1 cellular context compared by ENCODE assay signal in the genomic region with DNA sequence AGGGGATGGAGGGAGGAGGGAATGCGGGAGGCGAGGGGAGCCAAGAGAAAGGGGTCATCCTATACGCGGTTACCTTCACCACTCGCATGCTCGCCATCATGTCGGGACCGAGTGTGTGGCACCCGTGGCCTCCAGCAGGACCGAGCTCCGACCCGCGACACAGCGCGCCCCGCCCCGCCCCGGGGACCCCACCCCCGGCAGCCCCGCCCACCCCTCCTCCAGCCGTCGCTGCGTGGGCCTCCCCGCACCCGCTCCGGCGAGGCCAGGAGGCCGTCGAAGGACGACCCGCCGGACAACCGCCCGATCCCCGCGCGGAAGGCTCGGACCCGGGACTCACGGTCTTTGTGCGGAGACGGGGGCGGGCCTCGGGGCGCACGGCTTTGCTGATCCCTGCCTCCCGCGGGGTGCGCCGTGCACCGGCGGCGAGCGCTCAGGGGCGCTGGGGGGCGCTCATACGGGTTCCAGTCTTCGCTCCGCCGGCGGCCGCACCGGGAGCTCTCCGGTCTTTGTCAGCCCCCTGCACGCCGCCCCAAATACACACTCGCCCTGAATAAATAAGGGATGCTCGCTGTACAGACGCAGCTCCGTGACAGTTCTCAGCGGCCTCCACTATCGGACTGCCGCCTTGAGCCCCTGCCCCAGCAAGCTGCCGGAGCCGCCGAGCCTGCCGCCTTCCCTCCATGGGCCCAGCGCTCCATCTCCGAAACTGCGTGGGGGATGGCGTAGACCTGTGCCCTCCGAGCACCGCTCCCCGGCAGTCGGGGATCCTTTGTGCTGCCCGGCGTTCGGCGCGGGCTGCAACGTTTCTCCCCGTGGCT.
TF ChIP-seq lines count a peak whose summit lies in the region.

A gene (minus strand): TSS at position 161 of the 818 bp plus-strand sequence. CDS start 61 bp downstream, at position 100.

TF ChIP-seq in HepG2, 621 proteins besides CTCF, POLR2A, EP300 and RAD21 (continued from another document and continues in another):
- TF ChIP-seq ZNF282 (IDR thresholded peaks at IDR 0.05; ENCODE audit: partially characterized antibody) (no peak), PRMT3 (CRISPR knock-in tag; IDR thresholded peaks at IDR 0.05; ENCODE audit: borderline replicate concordance, low read depth) (no peak), ZNF354B (CRISPR knock-in tag; IDR thresholded peaks at IDR 0.05) (no peak), ZNF292 (CRISPR knock-in tag; IDR thresholded peaks at IDR 0.05; ENCODE audit: borderline replicate concordance, low read depth) (peak; percentile 61; the same call in 1 of the 2 replicates), ZFX (CRISPR knock-in tag; IDR thresholded peaks at IDR 0.05; ENCODE audit: low read depth) (peak; percentile 41; the same call in 1 of the 2 replicates), ZNF101 (CRISPR knock-in tag; IDR thresholded peaks at IDR 0.05; ENCODE audit: borderline replicate concordance, low read depth) (no peak), ZNF225 (CRISPR knock-in tag; IDR thresholded peaks at IDR 0.05) (peak; percentile 54; the same call in 1 of the 2 replicates), ZNF615 (CRISPR knock-in tag; IDR thresholded peaks at IDR 0.05; ENCODE audit: borderline replicate concordance) (0 out of 2 replicates have a peak, but pooled peaks have one; percentile 41), ZSCAN29 (CRISPR knock-in tag; conservative IDR thresholded peaks at IDR 0.05) (peak; percentile 95), ZNF572 (CRISPR knock-in tag; IDR thresholded peaks at IDR 0.05) (peak; percentile 89; the same call in 1 of the 2 replicates), ZNF441 (CRISPR knock-in tag; IDR thresholded peaks at IDR 0.05; ENCODE audit: borderline replicate concordance) (0 out of 2 replicates have a peak, but pooled peaks have one; percentile 40), ZNF24 (IDR thresholded peaks at IDR 0.05) (no peak), ZNF792 (CRISPR knock-in tag; IDR thresholded peaks at IDR 0.05) (no peak), TRIM24 (CRISPR knock-in tag; IDR thresholded peaks at IDR 0.05) (no peak), KAT7 (CRISPR knock-in tag; IDR thresholded peaks at IDR 0.05; ENCODE audit: borderline replicate concordance) (no peak), TBP (CRISPR knock-in tag; IDR thresholded peaks at IDR 0.05) (no peak), HOXA7 (CRISPR knock-in tag; IDR thresholded peaks at IDR 0.05) (no peak), ZBTB7A (CRISPR knock-in tag; IDR thresholded peaks at IDR 0.05) (peak; percentile 40; the same call in 1 of the 2 replicates), SOX6 (IDR thresholded peaks at IDR 0.05) (no peak), SOX6 (CRISPR knock-in tag; IDR thresholded peaks at IDR 0.05) (peak; percentile 52), NCOA2 (CRISPR knock-in tag; IDR thresholded peaks at IDR 0.05) (peak; percentile 34; the same call in 1 of the 2 replicates), RXRA (CRISPR knock-in tag; IDR thresholded peaks at IDR 0.05) (peak; percentile 32; the same call in 1 of the 2 replicates), ZNF350 (CRISPR knock-in tag; IDR thresholded peaks at IDR 0.05; ENCODE audit: borderline replicate concordance, low read depth) (peak; percentile 79; the same call in 1 of the 2 replicates), REL (CRISPR knock-in tag; conservative IDR thresholded peaks at IDR 0.05) (0 out of 2 replicates have a peak, but pooled peaks have one; percentile 61), FOXA3 (CRISPR knock-in tag; IDR thresholded peaks at IDR 0.05) (no peak), KDM2A (CRISPR knock-in tag; IDR thresholded peaks at IDR 0.05; ENCODE audit: borderline replicate concordance, low read depth) (peak; percentile 69; the same call in 1 of the 2 replicates), CCDC6 (CRISPR knock-in tag; IDR thresholded peaks at IDR 0.05) (no peak; the same call in 1 of the 2 replicates), FOXC1 (CRISPR knock-in tag; IDR thresholded peaks at IDR 0.05; ENCODE audit: borderline replicate concordance) (peak; percentile 33; the same call in 1 of the 2 replicates), TMF1 (CRISPR knock-in tag; IDR thresholded peaks at IDR 0.05; ENCODE audit: low read depth) (no peak)
- TF ChIP-seq, protein P1, sequence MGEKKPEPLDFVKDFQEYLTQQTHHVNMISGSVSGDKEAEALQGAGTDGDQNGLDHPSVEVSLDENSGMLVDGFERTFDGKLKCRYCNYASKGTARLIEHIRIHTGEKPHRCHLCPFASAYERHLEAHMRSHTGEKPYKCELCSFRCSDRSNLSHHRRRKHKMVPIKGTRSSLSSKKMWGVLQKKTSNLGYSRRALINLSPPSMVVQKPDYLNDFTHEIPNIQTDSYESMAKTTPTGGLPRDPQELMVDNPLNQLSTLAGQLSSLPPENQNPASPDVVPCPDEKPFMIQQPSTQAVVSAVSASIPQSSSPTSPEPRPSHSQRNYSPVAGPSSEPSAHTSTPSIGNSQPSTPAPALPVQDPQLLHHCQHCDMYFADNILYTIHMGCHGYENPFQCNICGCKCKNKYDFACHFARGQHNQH (CRISPR knock-in tag; IDR thresholded peaks at IDR 0.05) = 0 out of 2 replicates have a peak, but pooled peaks have one; percentile 38
- TF ChIP-seq, protein P2, sequence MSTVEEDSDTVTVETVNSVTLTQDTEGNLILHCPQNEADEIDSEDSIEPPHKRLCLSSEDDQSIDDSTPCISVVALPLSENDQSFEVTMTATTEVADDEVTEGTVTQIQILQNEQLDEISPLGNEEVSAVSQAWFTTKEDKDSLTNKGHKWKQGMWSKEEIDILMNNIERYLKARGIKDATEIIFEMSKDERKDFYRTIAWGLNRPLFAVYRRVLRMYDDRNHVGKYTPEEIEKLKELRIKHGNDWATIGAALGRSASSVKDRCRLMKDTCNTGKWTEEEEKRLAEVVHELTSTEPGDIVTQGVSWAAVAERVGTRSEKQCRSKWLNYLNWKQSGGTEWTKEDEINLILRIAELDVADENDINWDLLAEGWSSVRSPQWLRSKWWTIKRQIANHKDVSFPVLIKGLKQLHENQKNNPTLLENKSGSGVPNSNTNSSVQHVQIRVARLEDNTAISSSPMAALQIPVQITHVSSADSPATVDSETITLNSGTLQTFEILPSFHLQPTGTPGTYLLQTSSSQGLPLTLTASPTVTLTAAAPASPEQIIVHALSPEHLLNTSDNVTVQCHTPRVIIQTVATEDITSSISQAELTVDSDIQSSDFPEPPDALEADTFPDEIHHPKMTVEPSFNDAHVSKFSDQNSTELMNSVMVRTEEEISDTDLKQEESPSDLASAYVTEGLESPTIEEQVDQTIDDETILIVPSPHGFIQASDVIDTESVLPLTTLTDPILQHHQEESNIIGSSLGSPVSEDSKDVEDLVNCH (CRISPR knock-in tag; IDR thresholded peaks at IDR 0.05) = no peak
- TF ChIP-seq, protein P3, sequence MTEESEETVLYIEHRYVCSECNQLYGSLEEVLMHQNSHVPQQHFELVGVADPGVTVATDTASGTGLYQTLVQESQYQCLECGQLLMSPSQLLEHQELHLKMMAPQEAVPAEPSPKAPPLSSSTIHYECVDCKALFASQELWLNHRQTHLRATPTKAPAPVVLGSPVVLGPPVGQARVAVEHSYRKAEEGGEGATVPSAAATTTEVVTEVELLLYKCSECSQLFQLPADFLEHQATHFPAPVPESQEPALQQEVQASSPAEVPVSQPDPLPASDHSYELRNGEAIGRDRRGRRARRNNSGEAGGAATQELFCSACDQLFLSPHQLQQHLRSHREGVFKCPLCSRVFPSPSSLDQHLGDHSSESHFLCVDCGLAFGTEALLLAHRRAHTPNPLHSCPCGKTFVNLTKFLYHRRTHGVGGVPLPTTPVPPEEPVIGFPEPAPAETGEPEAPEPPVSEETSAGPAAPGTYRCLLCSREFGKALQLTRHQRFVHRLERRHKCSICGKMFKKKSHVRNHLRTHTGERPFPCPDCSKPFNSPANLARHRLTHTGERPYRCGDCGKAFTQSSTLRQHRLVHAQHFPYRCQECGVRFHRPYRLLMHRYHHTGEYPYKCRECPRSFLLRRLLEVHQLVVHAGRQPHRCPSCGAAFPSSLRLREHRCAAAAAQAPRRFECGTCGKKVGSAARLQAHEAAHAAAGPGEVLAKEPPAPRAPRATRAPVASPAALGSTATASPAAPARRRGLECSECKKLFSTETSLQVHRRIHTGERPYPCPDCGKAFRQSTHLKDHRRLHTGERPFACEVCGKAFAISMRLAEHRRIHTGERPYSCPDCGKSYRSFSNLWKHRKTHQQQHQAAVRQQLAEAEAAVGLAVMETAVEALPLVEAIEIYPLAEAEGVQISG (CRISPR knock-in tag; IDR thresholded peaks at IDR 0.05) = peak; percentile 43
- TF ChIP-seq, protein P4, sequence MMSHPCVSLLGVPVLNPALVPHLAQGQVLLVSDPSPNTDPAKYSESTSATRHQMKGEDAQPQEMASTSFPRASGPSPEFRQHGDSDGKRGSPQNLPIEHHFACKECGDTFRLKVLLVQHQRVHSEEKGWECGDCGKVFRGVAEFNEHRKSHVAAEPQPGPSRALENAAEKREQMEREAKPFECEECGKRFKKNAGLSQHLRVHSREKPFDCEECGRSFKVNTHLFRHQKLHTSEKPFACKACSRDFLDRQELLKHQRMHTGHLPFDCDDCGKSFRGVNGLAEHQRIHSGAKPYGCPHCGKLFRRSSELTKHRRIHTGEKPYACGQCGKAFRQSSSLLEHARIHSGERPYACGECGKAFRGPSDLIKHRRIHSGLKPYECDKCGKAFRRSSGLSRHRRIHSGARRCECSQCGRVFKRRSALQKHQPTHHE (CRISPR knock-in tag; IDR thresholded peaks at IDR 0.05; ENCODE audit: borderline replicate concordance) = no peak
- TF ChIP-seq, protein P5, sequence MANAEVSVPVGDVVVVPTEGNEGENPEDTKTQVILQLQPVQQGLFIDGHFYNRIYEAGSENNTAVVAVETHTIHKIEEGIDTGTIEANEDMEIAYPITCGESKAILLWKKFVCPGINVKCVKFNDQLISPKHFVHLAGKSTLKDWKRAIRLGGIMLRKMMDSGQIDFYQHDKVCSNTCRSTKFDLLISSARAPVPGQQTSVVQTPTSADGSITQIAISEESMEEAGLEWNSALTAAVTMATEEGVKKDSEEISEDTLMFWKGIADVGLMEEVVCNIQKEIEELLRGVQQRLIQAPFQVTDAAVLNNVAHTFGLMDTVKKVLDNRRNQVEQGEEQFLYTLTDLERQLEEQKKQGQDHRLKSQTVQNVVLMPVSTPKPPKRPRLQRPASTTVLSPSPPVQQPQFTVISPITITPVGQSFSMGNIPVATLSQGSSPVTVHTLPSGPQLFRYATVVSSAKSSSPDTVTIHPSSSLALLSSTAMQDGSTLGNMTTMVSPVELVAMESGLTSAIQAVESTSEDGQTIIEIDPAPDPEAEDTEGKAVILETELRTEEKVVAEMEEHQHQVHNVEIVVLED (CRISPR knock-in tag; IDR thresholded peaks at IDR 0.05; ENCODE audit: borderline replicate concordance) = peak; percentile 52; the same call in 1 of the 2 replicates
- TF ChIP-seq, protein P6, sequence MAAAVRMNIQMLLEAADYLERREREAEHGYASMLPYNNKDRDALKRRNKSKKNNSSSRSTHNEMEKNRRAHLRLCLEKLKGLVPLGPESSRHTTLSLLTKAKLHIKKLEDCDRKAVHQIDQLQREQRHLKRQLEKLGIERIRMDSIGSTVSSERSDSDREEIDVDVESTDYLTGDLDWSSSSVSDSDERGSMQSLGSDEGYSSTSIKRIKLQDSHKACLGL (CRISPR knock-in tag; IDR thresholded peaks at IDR 0.05) = peak; percentile 34; the same call in 1 of the 2 replicates
- TF ChIP-seq, protein P7, sequence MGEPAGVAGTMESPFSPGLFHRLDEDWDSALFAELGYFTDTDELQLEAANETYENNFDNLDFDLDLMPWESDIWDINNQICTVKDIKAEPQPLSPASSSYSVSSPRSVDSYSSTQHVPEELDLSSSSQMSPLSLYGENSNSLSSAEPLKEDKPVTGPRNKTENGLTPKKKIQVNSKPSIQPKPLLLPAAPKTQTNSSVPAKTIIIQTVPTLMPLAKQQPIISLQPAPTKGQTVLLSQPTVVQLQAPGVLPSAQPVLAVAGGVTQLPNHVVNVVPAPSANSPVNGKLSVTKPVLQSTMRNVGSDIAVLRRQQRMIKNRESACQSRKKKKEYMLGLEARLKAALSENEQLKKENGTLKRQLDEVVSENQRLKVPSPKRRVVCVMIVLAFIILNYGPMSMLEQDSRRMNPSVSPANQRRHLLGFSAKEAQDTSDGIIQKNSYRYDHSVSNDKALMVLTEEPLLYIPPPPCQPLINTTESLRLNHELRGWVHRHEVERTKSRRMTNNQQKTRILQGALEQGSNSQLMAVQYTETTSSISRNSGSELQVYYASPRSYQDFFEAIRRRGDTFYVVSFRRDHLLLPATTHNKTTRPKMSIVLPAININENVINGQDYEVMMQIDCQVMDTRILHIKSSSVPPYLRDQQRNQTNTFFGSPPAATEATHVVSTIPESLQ (CRISPR knock-in tag; conservative IDR thresholded peaks at IDR 0.05) = no peak
- TF ChIP-seq, protein P8, sequence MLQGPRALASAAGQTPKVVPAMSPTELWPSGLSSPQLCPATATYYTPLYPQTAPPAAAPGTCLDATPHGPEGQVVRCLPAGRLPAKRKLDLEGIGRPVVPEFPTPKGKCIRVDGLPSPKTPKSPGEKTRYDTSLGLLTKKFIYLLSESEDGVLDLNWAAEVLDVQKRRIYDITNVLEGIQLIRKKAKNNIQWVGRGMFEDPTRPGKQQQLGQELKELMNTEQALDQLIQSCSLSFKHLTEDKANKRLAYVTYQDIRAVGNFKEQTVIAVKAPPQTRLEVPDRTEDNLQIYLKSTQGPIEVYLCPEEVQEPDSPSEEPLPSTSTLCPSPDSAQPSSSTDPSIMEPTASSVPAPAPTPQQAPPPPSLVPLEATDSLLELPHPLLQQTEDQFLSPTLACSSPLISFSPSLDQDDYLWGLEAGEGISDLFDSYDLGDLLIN (CRISPR knock-in tag; IDR thresholded peaks at IDR 0.05; ENCODE audit: borderline replicate concordance) = no peak
- TF ChIP-seq, protein P9, sequence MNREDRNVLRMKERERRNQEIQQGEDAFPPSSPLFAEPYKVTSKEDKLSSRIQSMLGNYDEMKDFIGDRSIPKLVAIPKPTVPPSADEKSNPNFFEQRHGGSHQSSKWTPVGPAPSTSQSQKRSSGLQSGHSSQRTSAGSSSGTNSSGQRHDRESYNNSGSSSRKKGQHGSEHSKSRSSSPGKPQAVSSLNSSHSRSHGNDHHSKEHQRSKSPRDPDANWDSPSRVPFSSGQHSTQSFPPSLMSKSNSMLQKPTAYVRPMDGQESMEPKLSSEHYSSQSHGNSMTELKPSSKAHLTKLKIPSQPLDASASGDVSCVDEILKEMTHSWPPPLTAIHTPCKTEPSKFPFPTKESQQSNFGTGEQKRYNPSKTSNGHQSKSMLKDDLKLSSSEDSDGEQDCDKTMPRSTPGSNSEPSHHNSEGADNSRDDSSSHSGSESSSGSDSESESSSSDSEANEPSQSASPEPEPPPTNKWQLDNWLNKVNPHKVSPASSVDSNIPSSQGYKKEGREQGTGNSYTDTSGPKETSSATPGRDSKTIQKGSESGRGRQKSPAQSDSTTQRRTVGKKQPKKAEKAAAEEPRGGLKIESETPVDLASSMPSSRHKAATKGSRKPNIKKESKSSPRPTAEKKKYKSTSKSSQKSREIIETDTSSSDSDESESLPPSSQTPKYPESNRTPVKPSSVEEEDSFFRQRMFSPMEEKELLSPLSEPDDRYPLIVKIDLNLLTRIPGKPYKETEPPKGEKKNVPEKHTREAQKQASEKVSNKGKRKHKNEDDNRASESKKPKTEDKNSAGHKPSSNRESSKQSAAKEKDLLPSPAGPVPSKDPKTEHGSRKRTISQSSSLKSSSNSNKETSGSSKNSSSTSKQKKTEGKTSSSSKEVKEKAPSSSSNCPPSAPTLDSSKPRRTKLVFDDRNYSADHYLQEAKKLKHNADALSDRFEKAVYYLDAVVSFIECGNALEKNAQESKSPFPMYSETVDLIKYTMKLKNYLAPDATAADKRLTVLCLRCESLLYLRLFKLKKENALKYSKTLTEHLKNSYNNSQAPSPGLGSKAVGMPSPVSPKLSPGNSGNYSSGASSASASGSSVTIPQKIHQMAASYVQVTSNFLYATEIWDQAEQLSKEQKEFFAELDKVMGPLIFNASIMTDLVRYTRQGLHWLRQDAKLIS (CRISPR knock-in tag; IDR thresholded peaks at IDR 0.05) = no peak
- TF ChIP-seq, protein P10, sequence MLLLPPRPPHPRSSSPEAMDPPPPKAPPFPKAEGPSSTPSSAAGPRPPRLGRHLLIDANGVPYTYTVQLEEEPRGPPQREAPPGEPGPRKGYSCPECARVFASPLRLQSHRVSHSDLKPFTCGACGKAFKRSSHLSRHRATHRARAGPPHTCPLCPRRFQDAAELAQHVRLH (CRISPR knock-in tag; IDR thresholded peaks at IDR 0.05; ENCODE audit: borderline replicate concordance, low read depth) = peak; percentile 48; the same call in 1 of the 2 replicates
